In the genomic region with DNA sequence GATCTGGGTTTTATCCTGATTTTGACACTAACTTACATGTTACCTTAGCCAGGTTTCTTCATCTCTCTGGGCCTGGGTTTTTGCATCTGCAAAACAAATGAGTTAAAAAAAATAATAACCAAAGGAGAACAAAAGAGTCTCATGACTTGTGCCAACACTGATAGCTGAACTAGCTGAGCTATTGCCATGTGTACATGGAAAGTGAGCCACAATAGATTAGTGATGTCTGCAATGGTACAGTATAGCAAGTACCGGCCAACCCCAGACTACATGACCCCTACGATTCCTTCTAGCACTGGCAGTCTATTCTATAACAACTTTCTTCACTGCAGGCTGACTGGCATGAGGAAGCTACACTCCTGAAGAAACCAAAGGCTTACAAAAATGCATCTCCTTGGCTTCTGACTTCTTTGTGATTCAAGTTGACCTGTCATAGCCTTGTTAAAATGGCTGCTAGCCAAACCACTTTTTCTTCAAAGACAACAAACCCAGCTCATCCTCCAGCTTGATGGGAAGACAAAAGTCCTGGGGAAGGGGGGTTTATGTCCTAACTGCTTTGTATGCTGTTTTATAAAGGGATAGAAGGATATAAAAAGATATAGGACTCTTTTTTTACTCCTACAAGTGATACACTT, we compare ENCODE assay signal across 16 cellular contexts.
DNase-seq lines count a peak whose midpoint lies in the region; ATAC-seq and TF ChIP-seq lines count a peak whose summit lies in the region.
"Had no signal": no experiment of that assay in that cellular context is flagged by ENCODE, and none has a peak within 500 bp of the region (broad histone marks: within the 10 kb centered on the region; RNA-seq: fewer than 3 reads in every experiment).

No MANE protein-coding gene starts in this region.

- DNase-seq in EH (ENCODE audit: low read depth) (peak; percentile 14), choroid plexus epithelial cell (ENCODE audit: low read depth) (peak; percentile 38), germinal center (ENCODE audit: low spot score) (no peak), NCI-H2227 (lab: John Stamatoyannopoulos, UW; ENCODE audit: unreplicated experiment) (no peak), midbrain (lab: John Stamatoyannopoulos, UW) (no peak), progenitor cell of endocrine pancreas (ENCODE audit: low spot score, unreplicated experiment) (no peak)
- DNase-seq: activated CD4-positive, alpha-beta T cell treated with anti-CD3 and anti-CD28 coated beads for 48 hours; effector CD8-positive, alpha-beta T cell; NCI-H226; stimulated activated naive CD8-positive, alpha-beta T cell treated with anti-CD3 and anti-CD28 coated beads, Interleukin-15, amount 100 ng/mL, for 72 hours; T-cell had no signal

- no peaks in the 10 kb centered on the region for H3K27me3 Mint-ChIP-seq in progenitor cell of endocrine pancreas
- H3K27me3 Mint-ChIP-seq: brain; stimulated activated naive CD8-positive, alpha-beta T cell treated with anti-CD3 and anti-CD28 coated beads, Interleukin-15, amount 100 ng/mL, for 72 hours; T-cell had no signal

- no peaks in the 10 kb centered on the region for H3K36me3 Mint-ChIP-seq in progenitor cell of endocrine pancreas (ENCODE audit: insufficient read depth)
- H3K36me3 Mint-ChIP-seq: brain, T-cell had no signal

- H3K4me1 ChIP-seq in KMS-11 (ENCODE audit: low read depth, poor library complexity, severe bottlenecking) = peaks cover 47% of the 10 kb centered on the region

- H3K9ac ChIP-seq in KMS-11 = no peak overlapping the region

- H3K27ac Mint-ChIP-seq in progenitor cell of endocrine pancreas = no peak overlapping the region
- H3K27ac Mint-ChIP-seq: stimulated activated naive CD8-positive, alpha-beta T cell treated with anti-CD3 and anti-CD28 coated beads, Interleukin-15, amount 100 ng/mL, for 72 hours had no signal

- no peak overlapping the region for H3K4me3 Mint-ChIP-seq in progenitor cell of endocrine pancreas (ENCODE audit: low read depth)
- H3K4me3 Mint-ChIP-seq: brain; stimulated activated naive CD8-positive, alpha-beta T cell treated with anti-CD3 and anti-CD28 coated beads, Interleukin-15, amount 100 ng/mL, for 72 hours; T-cell had no signal

- H3K4me2 ChIP-seq in KMS-11 = peak overlapping the region; percentile 67

- ATAC-seq in GM21515 (IDR thresholded peaks at IDR 0.05; ENCODE audit: unreplicated experiment) = peak; percentile 20
- ATAC-seq: gastroesophageal sphincter, T-cell had no signal

- H2AFZ ChIP-seq in KMS-11 (ENCODE audit: low read depth) = no peak overlapping the region

- peaks cover 7% of the 10 kb centered on the region; the same call in 1 of the 2 replicates for H3K27me3 ChIP-seq in KMS-11 (ENCODE audit: insufficient read depth, low read depth)
- H3K27me3 ChIP-seq: gastroesophageal sphincter, right atrium auricular region had no signal

- peaks cover 3% of the 10 kb centered on the region for H3K4me1 Mint-ChIP-seq in progenitor cell of endocrine pancreas (ENCODE audit: low read depth)
- H3K4me1 Mint-ChIP-seq: stimulated activated naive CD8-positive, alpha-beta T cell treated with anti-CD3 and anti-CD28 coated beads, Interleukin-15, amount 100 ng/mL, for 72 hours had no signal

- no peaks in the 10 kb centered on the region for H3K79me2 ChIP-seq in KMS-11 (ENCODE audit: insufficient read depth, low read depth)

- H4K20me1 ChIP-seq in KMS-11 (ENCODE audit: insufficient read depth) = no peaks in the 10 kb centered on the region

- no peaks in the 10 kb centered on the region for H3K9me3 Mint-ChIP-seq in progenitor cell of endocrine pancreas (ENCODE audit: low read depth)
- H3K9me3 Mint-ChIP-seq: stimulated activated naive CD8-positive, alpha-beta T cell treated with anti-CD3 and anti-CD28 coated beads, Interleukin-15, amount 100 ng/mL, for 72 hours; T-cell had no signal

- TF ChIP-seq CTCF in KMS-11 (conservative IDR thresholded peaks at IDR 0.05; ENCODE audit: low read depth, low read length) (no peak), choroid plexus epithelial cell (conservative IDR thresholded peaks at IDR 0.05; ENCODE audit: low read depth, low read length) (no peak), progenitor cell of endocrine pancreas (IDR thresholded peaks at IDR 0.05; ENCODE audit: unreplicated experiment) (no peak)

- H3K27ac ChIP-seq in KMS-11 = no peak overlapping the region
- H3K27ac ChIP-seq: gastroesophageal sphincter, right atrium auricular region had no signal

- H3K4me3 ChIP-seq in KMS-11 (IDR thresholded peaks at IDR 0.05; ENCODE audit: insufficient read depth, low read depth, low read length) = no peak overlapping the region
- H3K4me3 ChIP-seq in choroid plexus epithelial cell (ENCODE audit: low read depth, low read length) = no peak overlapping the region
- H3K4me3 ChIP-seq: gastroesophageal sphincter, right atrium auricular region had no signal

- no peaks in the 10 kb centered on the region for H3K36me3 ChIP-seq in KMS-11 (ENCODE audit: insufficient read depth)
- H3K36me3 ChIP-seq: gastroesophageal sphincter, right atrium auricular region had no signal

Comparison
In these comparisons a context has a peak if more than half of its experiments do, and no peak if none do; other contexts are left out.
1. DNase-seq: peak in EH (single experiment) and choroid plexus epithelial cell (single experiment); none in germinal center (single experiment), NCI-H2227 (single experiment), midbrain (single experiment) and progenitor cell of endocrine pancreas (single experiment).